Comparison of ENCODE assay signal across 8 cellular contexts in genomic region chr1:201740086-201740541, GRCh38.
DNase-seq lines count a peak whose midpoint lies in the region; ATAC-seq and TF ChIP-seq lines count a peak whose summit lies in the region.

No MANE protein-coding gene starts in this region.

- peak; percentile 19 for ATAC-seq in T-helper 17 cell
- ATAC-seq in heart left ventricle: peak in 3 of 4 donors; percentile 1 to 21 (median 11)
- ATAC-seq in GM19467 (IDR thresholded peaks at IDR 0.05; ENCODE audit: unreplicated experiment): no peak
- no peak for ATAC-seq in HG03439 (IDR thresholded peaks at IDR 0.05; ENCODE audit: unreplicated experiment)

- peak overlapping the region; percentile 97 for H3K4me3 Mint-ChIP-seq in T-helper 17 cell

- H3K36me3 Mint-ChIP-seq in T-helper 17 cell (ENCODE audit: low read depth): no peaks in the 10 kb centered on the region

- H3K27me3 Mint-ChIP-seq in T-helper 17 cell: no peaks in the 10 kb centered on the region

- TF ChIP-seq POLR2A in heart left ventricle (IDR thresholded peaks at IDR 0.05): no peak

- H3K27ac ChIP-seq in heart left ventricle: peak overlapping the region; percentile 81 to 98 (median 89)

- peaks cover 4% of the 10 kb centered on the region for H3K9me3 ChIP-seq in T-helper 17 cell (ENCODE audit: control insufficient read depth, low read length, poor library complexity, severe bottlenecking)
- H3K9me3 ChIP-seq in heart left ventricle: no peaks in the 10 kb centered on the region

- H3K4me1 Mint-ChIP-seq in T-helper 17 cell: peaks cover 22% of the 10 kb centered on the region

- TF ChIP-seq CTCF in GM12864 (IDR thresholded peaks at IDR 0.05; ENCODE audit: low read depth, low read length, missing control alignments) (no peak), heart left ventricle (IDR thresholded peaks at IDR 0.05) (no peak)

- H3K27ac Mint-ChIP-seq in T-helper 17 cell: peak overlapping the region; percentile 74

- DNase-seq in GM12864 (ENCODE audit: low read depth): no peak
- no peak for DNase-seq in T-helper 17 cell
- DNase-seq in heart left ventricle: no peak
- peak; percentile 50 for DNase-seq in retina
- no peak for DNase-seq in stimulated activated CD4-positive, alpha-beta T cell treated with anti-CD3 and anti-CD28 coated beads, Interleukin-2, amount 100 ng/mL, for 24 hours
- DNase-seq in GM19238 (ENCODE audit: insufficient read length, low spot score): no peak

- peaks cover 0 to 20% (median 10%) of the 10 kb centered on the region in 9 donors for H3K36me3 ChIP-seq in heart left ventricle

- H3K4me1 ChIP-seq in heart left ventricle: peaks cover 19 to 95% (median 72%) of the 10 kb centered on the region in 12 donors

- no peaks in the 10 kb centered on the region for H3K27me3 ChIP-seq in heart left ventricle

- peak overlapping the region; percentile 3; the same call in 1 of the 2 replicates for H3K4me3 ChIP-seq in GM12864 (ENCODE audit: low read depth, low read length)
- H3K4me3 ChIP-seq in heart left ventricle: peak overlapping the region; percentile 70 to 92 (median 81)

- intact Hi-C loops in heart left ventricle (cut with DNase I): loop anchor here in 5 of 10 donors (2.0 to 5.0 kb wide), 5 partner anchors 19 to 52 kb away; no protein-coding TSS in a partner anchor

- WGBS in heart left ventricle, 4 donors: 2 to 12% (median 11%) methylated on average over 26 to 29 of the region's 29 CpGs

Comparison
In these comparisons a context has a peak if more than half of its experiments do, and no peak if none do; other contexts are left out.
1. ATAC-seq: peak in T-helper 17 cell (single experiment) and heart left ventricle (3 of 4); none in GM19467 (single experiment) and HG03439 (single experiment).